In the genomic region with DNA sequence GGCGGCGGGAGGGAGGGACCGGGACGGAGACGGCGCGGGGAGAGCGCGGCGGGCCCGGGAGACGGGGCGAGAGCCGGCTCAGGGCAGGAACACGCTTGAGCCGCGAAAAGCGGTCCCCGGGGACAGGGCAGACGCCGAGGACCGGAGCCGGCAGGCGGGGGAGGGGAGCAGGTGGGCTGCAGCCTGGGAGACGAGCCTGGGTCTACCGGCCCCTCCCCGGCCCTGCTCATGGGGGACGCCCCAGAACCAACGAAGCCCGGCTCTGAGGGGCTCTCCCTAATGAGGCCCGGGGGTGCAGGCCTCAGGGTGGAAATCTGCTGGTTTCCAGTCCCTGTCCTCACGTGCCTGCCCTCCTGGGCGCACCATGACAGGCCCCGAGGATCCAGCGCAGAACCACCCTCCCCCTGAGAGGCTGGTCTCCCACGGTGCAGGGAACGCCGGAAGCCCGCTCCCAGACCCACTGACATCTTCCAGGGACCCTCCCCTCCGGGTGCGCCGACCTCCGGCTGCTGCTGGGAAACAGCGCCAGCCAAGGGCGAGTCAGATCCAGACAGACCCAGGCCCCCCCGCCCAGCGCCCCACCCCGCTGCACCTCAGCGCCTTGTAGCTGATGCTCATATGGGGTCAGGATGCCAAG, we compare ENCODE assay signal across 7 cellular contexts. TPM values are rescaled to one million over a fixed set of nuclear protein-coding genes. Genes with fewer than 3 reads are reported as not detected.
DNase-seq lines count a peak whose midpoint lies in the region; ATAC-seq and TF ChIP-seq lines count a peak whose summit lies in the region.
"Had no signal": no experiment of that assay in that cellular context is flagged by ENCODE, and none has a peak within 500 bp of the region (broad histone marks: within the 10 kb centered on the region; RNA-seq: fewer than 3 reads in every experiment).

No MANE protein-coding gene starts in this region.

- H3K79me2 ChIP-seq in hepatocyte, result no peaks in the 10 kb centered on the region

- POLR2A ChIA-PET in activated naive CD8-positive, alpha-beta T cell treated with anti-CD3 and anti-CD28 coated beads, Interleukin-2, amount 10 ng/mL, durations not matched to agents 7 days and 5 days (lab: Charles Lee), result no interaction called here

- H3K4me2 ChIP-seq in hepatocyte, result peak overlapping the region; percentile 90

- WGBS in hepatocyte (ENCODE audit: low lambda C conversion rate, missing lambda C conversion rate), result 40% methylated on average over 12 of the region's 49 CpGs
- 16 to 50% methylated on average over 1 to 35 of the region's 49 CpGs for WGBS in upper lobe of left lung, 2 donors

- H3K36me3 Mint-ChIP-seq in activated naive CD8-positive, alpha-beta T cell treated with anti-CD3 and anti-CD28 coated beads, Interleukin-2, amount 10 ng/mL, durations not matched to agents 7 days and 5 days, result no peaks in the 10 kb centered on the region
- H3K36me3 Mint-ChIP-seq in activated naive CD8-positive, alpha-beta T cell treated with anti-CD3 and anti-CD28 coated beads for 36 hours, result no peaks in the 10 kb centered on the region

- peak; percentile 13 for ATAC-seq in activated naive CD8-positive, alpha-beta T cell treated with anti-CD3 and anti-CD28 coated beads, Interleukin-2, amount 10 ng/mL, durations not matched to agents 7 days and 5 days (ENCODE audit: low read depth)
- no peak for ATAC-seq in upper lobe of left lung (ENCODE audit: low FRiP score in 2 of 2)

- H3K27ac Mint-ChIP-seq in activated naive CD8-positive, alpha-beta T cell treated with anti-CD3 and anti-CD28 coated beads, Interleukin-2, amount 10 ng/mL, durations not matched to agents 7 days and 5 days, result no peak overlapping the region
- no peak overlapping the region for H3K27ac Mint-ChIP-seq in activated naive CD8-positive, alpha-beta T cell treated with anti-CD3 and anti-CD28 coated beads for 36 hours

- peaks cover 2% of the 10 kb centered on the region for H3K4me1 Mint-ChIP-seq in activated naive CD8-positive, alpha-beta T cell treated with anti-CD3 and anti-CD28 coated beads, Interleukin-2, amount 10 ng/mL, durations not matched to agents 7 days and 5 days
- H3K4me1 Mint-ChIP-seq in activated naive CD8-positive, alpha-beta T cell treated with anti-CD3 and anti-CD28 coated beads for 36 hours, result peaks cover 4% of the 10 kb centered on the region

- H2AFZ ChIP-seq in hepatocyte, result no peak overlapping the region

- no peak overlapping the region for H3K4me3 ChIP-seq in hepatocyte
- peak overlapping the region in 3 of 4 donors; percentile 36 to 49 (median 47) for H3K4me3 ChIP-seq in upper lobe of left lung

- H3K27me3 ChIP-seq in hepatocyte (peaks cover 29% of the 10 kb centered on the region), upper lobe of left lung (peaks cover 0 to 43% (median 24%) of the 10 kb centered on the region in 4 donors)

- no peaks in the 10 kb centered on the region for H3K9me2 ChIP-seq in hepatocyte (replicated peaks; ENCODE audit: insufficient read depth)

- H3K27ac ChIP-seq in hepatocyte, result no peak overlapping the region
- no peak overlapping the region for H3K27ac ChIP-seq in upper lobe of left lung

- no peak for TF ChIP-seq CTCF in hepatocyte (IDR thresholded peaks at IDR 0.05; ENCODE audit: poor library complexity)
- TF ChIP-seq CTCF in upper lobe of left lung (IDR thresholded peaks at IDR 0.05), result no peak

- no peaks in the 10 kb centered on the region for H3K9me3 Mint-ChIP-seq in activated naive CD8-positive, alpha-beta T cell treated with anti-CD3 and anti-CD28 coated beads, Interleukin-2, amount 10 ng/mL, durations not matched to agents 7 days and 5 days
- peaks cover 3% of the 10 kb centered on the region for H3K9me3 Mint-ChIP-seq in activated naive CD8-positive, alpha-beta T cell treated with anti-CD3 and anti-CD28 coated beads for 36 hours

- TF ChIP-seq POLR2A in upper lobe of left lung (IDR thresholded peaks at IDR 0.05), result no peak

- peaks cover 23% of the 10 kb centered on the region for H3K27me3 Mint-ChIP-seq in activated naive CD8-positive, alpha-beta T cell treated with anti-CD3 and anti-CD28 coated beads, Interleukin-2, amount 10 ng/mL, durations not matched to agents 7 days and 5 days
- peaks cover 28% of the 10 kb centered on the region for H3K27me3 Mint-ChIP-seq in activated naive CD8-positive, alpha-beta T cell treated with anti-CD3 and anti-CD28 coated beads for 36 hours

- no peaks in the 10 kb centered on the region for H3K36me3 ChIP-seq in hepatocyte (replicated peaks; ENCODE audit: insufficient read depth, low read depth)
- H3K36me3 ChIP-seq in upper lobe of left lung, result no peaks in the 10 kb centered on the region

- no peaks in the 10 kb centered on the region for H4K20me1 ChIP-seq in hepatocyte (ENCODE audit: insufficient read depth, poor library complexity, severe bottlenecking)

- DNase-seq in activated naive CD8-positive, alpha-beta T cell treated with anti-CD3 and anti-CD28 coated beads, Interleukin-2, amount 10 ng/mL, durations not matched to agents 7 days and 5 days, result no peak
- no peak for DNase-seq in activated naive CD8-positive, alpha-beta T cell treated with anti-CD3 and anti-CD28 coated beads for 36 hours
- DNase-seq in hepatocyte (ENCODE audit: low spot score) (no peak), upper lobe of left lung (peak in 1 of 2 donors; percentile 74), superior temporal gyrus (ENCODE audit: extremely low spot score) (no peak), RKO (ENCODE audit: low spot score) (no peak)

- no peak for TF ChIP-seq EP300 in upper lobe of left lung (IDR thresholded peaks at IDR 0.05)

- peaks cover 8% of the 10 kb centered on the region for H3K4me1 ChIP-seq in hepatocyte (ENCODE audit: insufficient read depth)
- H3K4me1 ChIP-seq in upper lobe of left lung, result peaks cover 21 to 37% (median 23%) of the 10 kb centered on the region in 4 donors

- no peak overlapping the region for H3K4me3 Mint-ChIP-seq in activated naive CD8-positive, alpha-beta T cell treated with anti-CD3 and anti-CD28 coated beads, Interleukin-2, amount 10 ng/mL, durations not matched to agents 7 days and 5 days
- H3K4me3 Mint-ChIP-seq in activated naive CD8-positive, alpha-beta T cell treated with anti-CD3 and anti-CD28 coated beads for 36 hours, result no peak overlapping the region

- H3K9me3 ChIP-seq in hepatocyte (ENCODE audit: low read depth) (no peaks in the 10 kb centered on the region), upper lobe of left lung (peaks cover 0 to 1% (median under 1%) of the 10 kb centered on the region in 4 donors)

RNA-seq across cellular contexts. Expression of a gene that starts 0.6 kb away (rescaled TPM):
- total RNA-seq in activated naive CD8-positive, alpha-beta T cell treated with anti-CD3 and anti-CD28 coated beads, Interleukin-2, amount 10 ng/mL, durations not matched to agents 7 days and 5 days, result under 1 TPM in 1 of 2 experiments, not detected in 1; 0.26 TPM
- total RNA-seq in activated naive CD8-positive, alpha-beta T cell treated with anti-CD3 and anti-CD28 coated beads for 36 hours, result under 1 TPM in 1 of 2 experiments, not detected in 1; 0.27 TPM
- 18.5 and 23.5 TPM in 2 replicates for total RNA-seq in hepatocyte
- 12.0 and 14.8 TPM in 2 replicates for polyA plus RNA-seq in hepatocyte
- 1 to 10 TPM in 2 of 6 donors, under 1 TPM in 2, not detected in 2; 0.61 to 1.6 (median 1.1) TPM for total RNA-seq in upper lobe of left lung

RNA-seq across cellular contexts. Expression of a gene that starts 21.1 kb away (rescaled TPM):
- total RNA-seq in activated naive CD8-positive, alpha-beta T cell treated with anti-CD3 and anti-CD28 coated beads, Interleukin-2, amount 10 ng/mL, durations not matched to agents 7 days and 5 days, result 100 to 1,000 TPM; 242 to 248 TPM
- total RNA-seq in activated naive CD8-positive, alpha-beta T cell treated with anti-CD3 and anti-CD28 coated beads for 36 hours, result 100 to 1,000 TPM; 128 to 136 TPM
- total RNA-seq in hepatocyte (47.6 and 55.1 TPM in 2 replicates), upper lobe of left lung (100 to 1,000 TPM in 5 of 6 donors, 10 to 100 TPM in 1; 91.1 to 468 (median 416) TPM)
- 330 and 333 TPM in 2 replicates for polyA plus RNA-seq in hepatocyte

RNA-seq across cellular contexts. Expression of a gene that starts 27.0 kb away (rescaled TPM):
- under 1 TPM; 0.19 to 0.37 TPM for total RNA-seq in activated naive CD8-positive, alpha-beta T cell treated with anti-CD3 and anti-CD28 coated beads, Interleukin-2, amount 10 ng/mL, durations not matched to agents 7 days and 5 days
- under 1 TPM in 1 of 2 experiments, not detected in 1; 0.19 TPM for total RNA-seq in activated naive CD8-positive, alpha-beta T cell treated with anti-CD3 and anti-CD28 coated beads for 36 hours
- total RNA-seq in hepatocyte (2.9 and 3.5 TPM in 2 replicates), upper lobe of left lung (under 1 TPM in 1 of 6 donors, not detected in 5; 0.66 TPM)
- 4.3 and 5.4 TPM in 2 replicates for polyA plus RNA-seq in hepatocyte
- total RNA-seq: LHCN-M2 had no signal

RNA-seq across cellular contexts. Expression of a gene that starts 37.7 kb away (rescaled TPM):
- under 1 TPM; 0.11 to 0.31 TPM for total RNA-seq in activated naive CD8-positive, alpha-beta T cell treated with anti-CD3 and anti-CD28 coated beads, Interleukin-2, amount 10 ng/mL, durations not matched to agents 7 days and 5 days
- under 1 TPM; 0.16 to 0.26 TPM for total RNA-seq in activated naive CD8-positive, alpha-beta T cell treated with anti-CD3 and anti-CD28 coated beads for 36 hours
- total RNA-seq in hepatocyte (0.52 and 1.1 TPM in 2 replicates), upper lobe of left lung (1 to 10 TPM; 3.3 to 9.8 (median 6.0) TPM)
- polyA plus RNA-seq in hepatocyte, result 0.06 and 0.27 TPM in 2 replicates

RNA-seq across cellular contexts. Expression of a gene that starts 48.1 kb away (rescaled TPM):
- total RNA-seq in activated naive CD8-positive, alpha-beta T cell treated with anti-CD3 and anti-CD28 coated beads, Interleukin-2, amount 10 ng/mL, durations not matched to agents 7 days and 5 days, result not detected
- total RNA-seq in activated naive CD8-positive, alpha-beta T cell treated with anti-CD3 and anti-CD28 coated beads for 36 hours, result not detected
- total RNA-seq in hepatocyte (not detected in 2 replicates), upper lobe of left lung (not detected)
- polyA plus RNA-seq in hepatocyte, result not detected in 2 replicates
- total RNA-seq: LHCN-M2 had no signal
